ENCODE assay signal across 27 cellular contexts in genomic region chr1:209432443-209432825, GRCh38.
DNase-seq lines count a peak whose midpoint lies in the region; TF ChIP-seq lines count a peak whose summit lies in the region.
"Had no signal": no experiment of that assay in that cellular context is flagged by ENCODE, and none has a peak within 500 bp of the region (broad histone marks: within the 10 kb centered on the region; RNA-seq: fewer than 3 reads in every experiment).

No MANE protein-coding gene starts in this region.

- H3K4me3 ChIP-seq in endodermal cell (ENCODE audit: low read length), result no peak overlapping the region
- no peak overlapping the region for H3K4me3 ChIP-seq in Karpas-422 (ENCODE audit: low read length)
- H3K4me3 ChIP-seq: adrenal gland; BLaER1 treated with 17β-estradiol and CSF1 and Interleukin-3, amounts not matched to agents 10 nM and 100 nM; body of pancreas; left lung; right lobe of liver had no signal

- H3K27ac Mint-ChIP-seq in endodermal cell (peak overlapping the region; percentile 6), neural crest cell (ENCODE audit: unreplicated experiment) (peak overlapping the region; percentile 87)
- H3K27ac Mint-ChIP-seq: activated CD4-positive, alpha-beta memory T cell treated with anti-CD3 and anti-CD28 coated beads for 36 hours; activated naive CD4-positive, alpha-beta T cell treated with anti-CD3 and anti-CD28 coated beads, Interleukin-2, amount 10 ng/mL, durations not matched to agents 7 days and 5 days; IgD-negative memory B cell; stimulated activated naive CD8-positive, alpha-beta T cell treated with anti-CD3 and anti-CD28 coated beads, Interleukin-15, amount 100 ng/mL, for 72 hours had no signal

- no peaks in the 10 kb centered on the region for H3K9me2 ChIP-seq in Karpas-422 (replicated peaks; ENCODE audit: insufficient read depth, low read length)

- H3K79me2 ChIP-seq in Karpas-422 (ENCODE audit: low read length), result no peaks in the 10 kb centered on the region

- H3K36me3 Mint-ChIP-seq in endodermal cell (ENCODE audit: low read depth) (peaks cover 29% of the 10 kb centered on the region), neural crest cell (ENCODE audit: low read depth) (no peaks in the 10 kb centered on the region)
- H3K36me3 Mint-ChIP-seq: activated CD4-positive, alpha-beta memory T cell treated with anti-CD3 and anti-CD28 coated beads for 36 hours; activated naive CD4-positive, alpha-beta T cell treated with anti-CD3 and anti-CD28 coated beads, Interleukin-2, amount 10 ng/mL, durations not matched to agents 7 days and 5 days; IgD-negative memory B cell had no signal

- no peak overlapping the region for H3K4me2 ChIP-seq in Karpas-422 (ENCODE audit: low read depth, low read length, poor library complexity, severe bottlenecking)

- no peaks in the 10 kb centered on the region for H4K20me1 ChIP-seq in Karpas-422 (ENCODE audit: insufficient read depth, low read depth, low read length)
- H4K20me1 ChIP-seq: BLaER1 treated with 17β-estradiol and CSF1 and Interleukin-3, amounts not matched to agents 10 nM and 100 nM had no signal

- peak overlapping the region; percentile 80 for H3K4me3 Mint-ChIP-seq in endodermal cell
- H3K4me3 Mint-ChIP-seq in neural crest cell, result no peak overlapping the region
- H3K4me3 Mint-ChIP-seq: activated CD4-positive, alpha-beta memory T cell treated with anti-CD3 and anti-CD28 coated beads for 36 hours; activated naive CD4-positive, alpha-beta T cell treated with anti-CD3 and anti-CD28 coated beads, Interleukin-2, amount 10 ng/mL, durations not matched to agents 7 days and 5 days; IgD-negative memory B cell; stimulated activated naive CD8-positive, alpha-beta T cell treated with anti-CD3 and anti-CD28 coated beads, Interleukin-15, amount 100 ng/mL, for 72 hours had no signal

- no peaks in the 10 kb centered on the region for H3K36me3 ChIP-seq in endodermal cell (ENCODE audit: control insufficient read depth, insufficient read depth, low read length)
- no peaks in the 10 kb centered on the region for H3K36me3 ChIP-seq in Karpas-422 (ENCODE audit: insufficient read depth, low read length)
- H3K36me3 ChIP-seq: adrenal gland; BLaER1 treated with 17β-estradiol and CSF1 and Interleukin-3, amounts not matched to agents 10 nM and 100 nM; left lung; neutrophil; right lobe of liver had no signal

- H2AFZ ChIP-seq in Karpas-422 (ENCODE audit: low read length), result no peak overlapping the region

- H3K9ac ChIP-seq in endodermal cell (ENCODE audit: extremely low read depth, low read length, poor library complexity, severe bottlenecking), result no peak overlapping the region
- H3K9ac ChIP-seq in Karpas-422 (ENCODE audit: low read length), result no peak overlapping the region
- H3K9ac ChIP-seq: BLaER1 treated with 17β-estradiol and CSF1 and Interleukin-3, amounts not matched to agents 10 nM and 100 nM had no signal

- H3K27me3 Mint-ChIP-seq in endodermal cell (ENCODE audit: insufficient read depth) (peaks cover 2% of the 10 kb centered on the region), neural crest cell (ENCODE audit: low read depth) (peaks cover 9% of the 10 kb centered on the region)

- DNase-seq in NCI-H69 (lab: John Stamatoyannopoulos, UW) (peak; percentile 33), endodermal cell (no peak), neural crest cell (ENCODE audit: low read depth, low spot score) (no peak), NCI-H1105 (lab: John Stamatoyannopoulos, UW) (no peak), Karpas-422 (no peak), foreskin melanocyte (no peak), ecto neural progenitor cell (ENCODE audit: low spot score) (no peak)
- DNase-seq: activated CD4-positive, alpha-beta memory T cell treated with anti-CD3 and anti-CD28 coated beads for 36 hours; activated CD4-positive, CD25-positive, alpha-beta regulatory T cell treated with anti-CD3 and anti-CD28 coated beads, Interleukin-2, amount 50 U/mL, for 72 hours; activated naive CD4-positive, alpha-beta T cell treated with anti-CD3 and anti-CD28 coated beads, Interleukin-2, amount 10 ng/mL, durations not matched to agents 7 days and 5 days; adrenal gland; body of pancreas; DMS53; left lung; mesenchymal stem cell; NCI-H1092; NCI-H1930; NCI-H524 treated with DMSO at 0.1 percent for 48 hours; right lobe of liver; SHP77 treated with DMSO at 0.1 percent for 48 hours; stimulated activated CD4-positive, alpha-beta T cell treated with anti-CD3 and anti-CD28 coated beads, Interleukin-12 subunit alpha, Interleukin-12 subunit beta, amount 100 ng/mL, for 4 hours; stimulated activated CD4-positive, alpha-beta T cell treated with anti-CD3 and anti-CD28 coated beads, Interleukin-2, amount 100 ng/mL, for 48 hours; stimulated activated naive CD8-positive, alpha-beta T cell treated with anti-CD3 and anti-CD28 coated beads, Interleukin-15, amount 100 ng/mL, for 72 hours; T-helper 2 cell had no signal

- no peaks in the 10 kb centered on the region for H3K9me3 Mint-ChIP-seq in endodermal cell
- no peaks in the 10 kb centered on the region for H3K9me3 Mint-ChIP-seq in neural crest cell
- H3K9me3 Mint-ChIP-seq: activated CD4-positive, alpha-beta memory T cell treated with anti-CD3 and anti-CD28 coated beads for 36 hours; activated naive CD4-positive, alpha-beta T cell treated with anti-CD3 and anti-CD28 coated beads, Interleukin-2, amount 10 ng/mL, durations not matched to agents 7 days and 5 days; stimulated activated naive CD8-positive, alpha-beta T cell treated with anti-CD3 and anti-CD28 coated beads, Interleukin-15, amount 100 ng/mL, for 72 hours had no signal

- no peaks in the 10 kb centered on the region for H3K9me3 ChIP-seq in endodermal cell (ENCODE audit: control insufficient read depth, low read length)
- no peaks in the 10 kb centered on the region for H3K9me3 ChIP-seq in Karpas-422 (ENCODE audit: low read length)
- H3K9me3 ChIP-seq: adrenal gland; BLaER1 treated with 17β-estradiol and CSF1 and Interleukin-3, amounts not matched to agents 10 nM and 100 nM; body of pancreas; left lung; neutrophil; right lobe of liver had no signal

- H3K27ac ChIP-seq in endodermal cell (ENCODE audit: low read depth, low read length) (no peak overlapping the region), Karpas-422 (ENCODE audit: low read length) (no peak overlapping the region)
- H3K27ac ChIP-seq: adrenal gland; BLaER1 treated with 17β-estradiol and CSF1 and Interleukin-3, amounts not matched to agents 10 nM and 100 nM; body of pancreas; left lung; neutrophil; right lobe of liver had no signal

- WGBS in endodermal cell (ENCODE audit: insufficient coverage in 1 of 2, insufficient read length in 1 of 2), 2 experiments, result 78 to 87% methylated on average over 3 to 4 of the region's 4 CpGs

- TF ChIP-seq CTCF in endodermal cell (conservative IDR thresholded peaks at IDR 0.05) (no peak), neural crest cell (conservative IDR thresholded peaks at IDR 0.05) (no peak)

- H3K4me1 ChIP-seq in endodermal cell (ENCODE audit: control insufficient read depth, insufficient read depth, low read length) (peaks cover 38% of the 10 kb centered on the region), Karpas-422 (ENCODE audit: low read length) (no peaks in the 10 kb centered on the region)
- H3K4me1 ChIP-seq: adrenal gland, body of pancreas, left lung, right lobe of liver had no signal

- H3K27me3 ChIP-seq in endodermal cell (ENCODE audit: control insufficient read depth, insufficient read depth, low read length, poor library complexity, severe bottlenecking), result peaks cover 11% of the 10 kb centered on the region
- H3K27me3 ChIP-seq in Karpas-422 (ENCODE audit: low read length), result no peaks in the 10 kb centered on the region
- H3K27me3 ChIP-seq: adrenal gland, body of pancreas, neutrophil, right lobe of liver had no signal

- H3K4me1 Mint-ChIP-seq in endodermal cell (peaks cover 85% of the 10 kb centered on the region), neural crest cell (peaks cover 56% of the 10 kb centered on the region)
- H3K4me1 Mint-ChIP-seq: activated naive CD4-positive, alpha-beta T cell treated with anti-CD3 and anti-CD28 coated beads, Interleukin-2, amount 10 ng/mL, durations not matched to agents 7 days and 5 days; IgD-negative memory B cell; stimulated activated naive CD8-positive, alpha-beta T cell treated with anti-CD3 and anti-CD28 coated beads, Interleukin-15, amount 100 ng/mL, for 72 hours had no signal
